ENCODE assay signal across 8 cellular contexts in genomic region chr13:97109841-97110492, GRCh38.
DNase-seq lines count a peak whose midpoint lies in the region; ATAC-seq and TF ChIP-seq lines count a peak whose summit lies in the region.

No MANE protein-coding gene starts in this region.

- no peaks in the 10 kb centered on the region for H4K20me1 ChIP-seq in Karpas-422 (ENCODE audit: insufficient read depth, low read depth, low read length)
- no peaks in the 10 kb centered on the region for H4K20me1 ChIP-seq in neural cell (ENCODE audit: insufficient read depth)

- TF ChIP-seq RAD21 in neural cell (conservative IDR thresholded peaks at IDR 0.05), result peak; percentile 96

- H3K9me2 ChIP-seq in Karpas-422 (replicated peaks; ENCODE audit: insufficient read depth, low read length), result no peaks in the 10 kb centered on the region
- H3K9me2 ChIP-seq in neural cell (ENCODE audit: insufficient read depth, low read length), result no peaks in the 10 kb centered on the region

- no peaks in the 10 kb centered on the region for H3K9me3 ChIP-seq in Karpas-422 (ENCODE audit: low read length)
- no peaks in the 10 kb centered on the region for H3K9me3 ChIP-seq in neural cell (ENCODE audit: low read length)

- ATAC-seq in GM21825 (IDR thresholded peaks at IDR 0.05; ENCODE audit: unreplicated experiment), result peak; percentile 95
- ATAC-seq in activated T-helper 17 cell treated with anti-CD3 and anti-CD28 coated beads, Interleukin-2, amount 50 U/mL, for 72 hours (replicated peaks), result peak; percentile 97
- ATAC-seq in stimulated activated naive CD8-positive, alpha-beta T cell treated with anti-CD3 and anti-CD28 coated beads, Interleukin-15, amount 100 ng/mL, for 72 hours, result peak; percentile 94

- DNase-seq in DMS79 treated with DMSO at 0.1 percent for 48 hours (lab: John Stamatoyannopoulos, UW) (peak; percentile 81), Karpas-422 (peak; percentile 83), RPMI7951 (ENCODE audit: low read depth) (peak; percentile 84), fibroblast of pulmonary artery (ENCODE audit: low read depth) (peak; percentile 93)
- DNase-seq in stimulated activated naive CD8-positive, alpha-beta T cell treated with anti-CD3 and anti-CD28 coated beads, Interleukin-15, amount 100 ng/mL, for 72 hours, result peak; percentile 77 to 78

- H2AFZ ChIP-seq in Karpas-422 (ENCODE audit: low read length) (no peak overlapping the region), neural cell (ENCODE audit: low read depth, low read length) (no peak overlapping the region)

- H3K79me2 ChIP-seq in Karpas-422 (ENCODE audit: low read length) (no peaks in the 10 kb centered on the region), neural cell (replicated peaks; ENCODE audit: insufficient read depth, low read length) (no peaks in the 10 kb centered on the region)

- no peak overlapping the region for H3K27ac Mint-ChIP-seq in activated T-helper 17 cell treated with anti-CD3 and anti-CD28 coated beads, Interleukin-2, amount 50 U/mL, for 72 hours
- H3K27ac Mint-ChIP-seq in stimulated activated naive CD8-positive, alpha-beta T cell treated with anti-CD3 and anti-CD28 coated beads, Interleukin-15, amount 100 ng/mL, for 72 hours, result no peak overlapping the region

- H3K4me3 ChIP-seq in Karpas-422 (ENCODE audit: low read length) (no peak overlapping the region), fibroblast of pulmonary artery (replicated peaks; ENCODE audit: low read depth, low read length) (no peak overlapping the region), neural cell (ENCODE audit: low read length) (peak overlapping the region; percentile 36)

- H3K4me1 ChIP-seq in Karpas-422 (ENCODE audit: low read length), result no peaks in the 10 kb centered on the region

- H3K27ac ChIP-seq in Karpas-422 (ENCODE audit: low read length) (no peak overlapping the region), neural cell (ENCODE audit: low read length) (no peak overlapping the region)

- H3K36me3 ChIP-seq in Karpas-422 (ENCODE audit: insufficient read depth, low read length) (no peaks in the 10 kb centered on the region), neural cell (ENCODE audit: insufficient read depth, low read length) (no peaks in the 10 kb centered on the region)

- H3K9ac ChIP-seq in Karpas-422 (ENCODE audit: low read length) (no peak overlapping the region), neural cell (ENCODE audit: low read length) (no peak overlapping the region)

- no peak overlapping the region for H3K4me2 ChIP-seq in Karpas-422 (ENCODE audit: low read depth, low read length, poor library complexity, severe bottlenecking)
- no peak overlapping the region for H3K4me2 ChIP-seq in neural cell (ENCODE audit: low read length)

- no peaks in the 10 kb centered on the region for H3K27me3 Mint-ChIP-seq in activated T-helper 17 cell treated with anti-CD3 and anti-CD28 coated beads, Interleukin-2, amount 50 U/mL, for 72 hours
- peaks cover 49% of the 10 kb centered on the region for H3K27me3 Mint-ChIP-seq in stimulated activated naive CD8-positive, alpha-beta T cell treated with anti-CD3 and anti-CD28 coated beads, Interleukin-15, amount 100 ng/mL, for 72 hours

- H3K9me3 Mint-ChIP-seq in activated T-helper 17 cell treated with anti-CD3 and anti-CD28 coated beads, Interleukin-2, amount 50 U/mL, for 72 hours, result no peaks in the 10 kb centered on the region
- no peaks in the 10 kb centered on the region for H3K9me3 Mint-ChIP-seq in stimulated activated naive CD8-positive, alpha-beta T cell treated with anti-CD3 and anti-CD28 coated beads, Interleukin-15, amount 100 ng/mL, for 72 hours

- no peaks in the 10 kb centered on the region for H3K27me3 ChIP-seq in Karpas-422 (ENCODE audit: low read length)
- H3K27me3 ChIP-seq in neural cell (ENCODE audit: insufficient read depth, low read depth, low read length), result no peaks in the 10 kb centered on the region

- TF ChIP-seq CTCF in fibroblast of pulmonary artery (IDR thresholded peaks at IDR 0.05; ENCODE audit: low read length, missing control alignments), result peak; percentile 68
- peak; percentile 93 for TF ChIP-seq CTCF in neural cell (IDR thresholded peaks at IDR 0.05; ENCODE audit: poor library complexity, severe bottlenecking)

- no peak for TF ChIP-seq EP300 in neural cell (conservative IDR thresholded peaks at IDR 0.05; ENCODE audit: poor library complexity, severe bottlenecking)

- H3K4me1 Mint-ChIP-seq in activated T-helper 17 cell treated with anti-CD3 and anti-CD28 coated beads, Interleukin-2, amount 50 U/mL, for 72 hours, result peaks cover 13% of the 10 kb centered on the region
- H3K4me1 Mint-ChIP-seq in stimulated activated naive CD8-positive, alpha-beta T cell treated with anti-CD3 and anti-CD28 coated beads, Interleukin-15, amount 100 ng/mL, for 72 hours, result peaks cover 19% of the 10 kb centered on the region

- no peaks in the 10 kb centered on the region for H3F3A ChIP-seq in neural cell (ENCODE audit: insufficient read depth, low read length, poor library complexity, severe bottlenecking)

- no peaks in the 10 kb centered on the region for H3K36me3 Mint-ChIP-seq in activated T-helper 17 cell treated with anti-CD3 and anti-CD28 coated beads, Interleukin-2, amount 50 U/mL, for 72 hours (ENCODE audit: low read depth)

- H3K4me3 Mint-ChIP-seq in activated T-helper 17 cell treated with anti-CD3 and anti-CD28 coated beads, Interleukin-2, amount 50 U/mL, for 72 hours, result peak overlapping the region; percentile 21
- H3K4me3 Mint-ChIP-seq in stimulated activated naive CD8-positive, alpha-beta T cell treated with anti-CD3 and anti-CD28 coated beads, Interleukin-15, amount 100 ng/mL, for 72 hours, result peak overlapping the region in 1 of 2 donors; percentile 58

TF ChIP-seq in neural cell, 6 proteins besides CTCF, POLR2A, EP300 and RAD21:
- TF ChIP-seq SMC3 (conservative IDR thresholded peaks at IDR 0.05; ENCODE audit: poor library complexity) (peak; percentile 98), POLR2AphosphoS5 (IDR thresholded peaks at IDR 0.05) (no peak)
TF ChIP-seq in neural cell: peak in this region for 1.
